ENCODE assay signal across 19 cellular contexts in the genomic region with DNA sequence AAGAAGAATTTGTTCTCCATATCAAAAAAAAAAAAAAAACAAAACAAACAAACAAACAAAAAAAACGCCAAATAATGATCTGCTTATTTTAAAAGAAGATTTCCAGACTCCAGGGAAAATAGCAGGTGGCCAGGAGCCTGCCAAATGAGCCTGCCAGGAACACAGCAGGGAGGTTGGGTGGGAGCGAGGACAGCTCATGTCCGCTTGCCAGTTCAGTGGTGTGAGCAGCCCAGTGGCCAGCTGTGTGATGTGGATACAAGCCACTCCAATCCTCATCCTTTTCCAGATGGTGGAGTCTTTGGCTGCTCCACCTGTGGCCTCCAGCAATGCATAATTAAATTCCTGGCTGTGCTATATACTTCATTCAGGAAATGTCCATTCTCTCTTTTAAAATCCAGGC.
DNase-seq lines count a peak whose midpoint lies in the region; FAIRE-seq and TF ChIP-seq lines count a peak whose summit lies in the region.
"Had no signal": no experiment of that assay in that cellular context is flagged by ENCODE, and none has a peak within 500 bp of the region (broad histone marks: within the 10 kb centered on the region; RNA-seq: fewer than 3 reads in every experiment).

No MANE protein-coding gene starts in this region.

- H3K9me3 ChIP-seq in small intestine (ENCODE audit: control insufficient read depth, low read depth) = no peaks in the 10 kb centered on the region
- H3K9me3 ChIP-seq: A549, esophagus muscularis mucosa, gastroesophageal sphincter, MG63 had no signal

- no peaks in the 10 kb centered on the region for H3K36me3 ChIP-seq in small intestine (ENCODE audit: control insufficient read depth in 2 of 2, insufficient read depth in 2 of 2, low read length in 2 of 2)
- H3K36me3 ChIP-seq: esophagus muscularis mucosa, gastroesophageal sphincter, MG63 had no signal

- intact Hi-C loops in posterior cingulate gyrus (cut with DNase I) = no loop called here

- TF ChIP-seq CTCF in astrocyte of the spinal cord (IDR thresholded peaks at IDR 0.05; ENCODE audit: low read depth, low read length) = no peak

- no peak overlapping the region for H3K27ac ChIP-seq in small intestine (ENCODE audit: low read depth in 1 of 2, low read length in 1 of 2)
- H3K27ac ChIP-seq: A549, C4-2B, esophagus muscularis mucosa, gastroesophageal sphincter, RWPE1 had no signal

- in situ Hi-C loops in astrocyte of the spinal cord (cut with HindIII; ENCODE audit: low sequenced_read_pairs) = no loop called here

- H3K4me1 ChIP-seq in small intestine (ENCODE audit: control insufficient read depth in 2 of 2, insufficient read depth in 1 of 2, low read depth in 1 of 2, low read length in 1 of 2) = no peaks in the 10 kb centered on the region
- H3K4me1 ChIP-seq: A549, gastroesophageal sphincter had no signal

- 62 to 74% (median 73%) methylated on average over 3 of the region's 3 CpGs for WGBS in small intestine, 3 donors

- FAIRE-seq in GM12892 (lab: Jason Lieb, UNC) = no peak
- FAIRE-seq in small intestine (lab: Jason Lieb, UNC) = no peak
- FAIRE-seq: A549, astrocyte had no signal

- no peaks in the 10 kb centered on the region for H3K27me3 ChIP-seq in small intestine (ENCODE audit: control insufficient read depth in 2 of 2, insufficient read depth in 2 of 2, low read length in 2 of 2)
- H3K27me3 ChIP-seq: esophagus muscularis mucosa, gastroesophageal sphincter, MG63 had no signal

- no peak overlapping the region for H3K4me3 ChIP-seq in astrocyte of the spinal cord (ENCODE audit: low read depth, low read length)
- no peak overlapping the region for H3K4me3 ChIP-seq in small intestine (ENCODE audit: low read depth in 1 of 2, low read length in 2 of 2)
- H3K4me3 ChIP-seq: A549, esophagus muscularis mucosa, gastroesophageal sphincter, MG63 had no signal

- no peak for TF ChIP-seq POLR2A in GM12892 (IDR thresholded peaks at IDR 0.05; ENCODE audit: low read depth, low read length)

- DNase-seq in NCI-H2171 treated with DMSO at 0.1 percent for 48 hours (lab: John Stamatoyannopoulos, UW) (peak; percentile 1), NCI-H2171 (lab: John Stamatoyannopoulos, UW) (no peak), NCI-H345 treated with DMSO at 0.1 percent for 48 hours (lab: John Stamatoyannopoulos, UW; ENCODE audit: unreplicated experiment) (peak; percentile 17), astrocyte of the spinal cord (ENCODE audit: low read depth, low spot score) (peak; percentile 68), posterior cingulate gyrus (peak; percentile 18 to 90 (median 50)), GM19240 (ENCODE audit: insufficient read length, low spot score) (no peak), GM12892 (ENCODE audit: insufficient read length) (no peak), small intestine (no peak)
- DNase-seq: activated CD4-positive, alpha-beta T cell treated with anti-CD3 and anti-CD28 coated beads for 1 hour; effector memory CD4-positive, alpha-beta T cell; HFFc6; MG63; natural killer cell had no signal

Comparison
In these comparisons a context has a peak if more than half of its experiments do, and no peak if none do; other contexts are left out.
1. DNase-seq: peak in NCI-H2171 treated with DMSO at 0.1 percent for 48 hours (single experiment), NCI-H345 treated with DMSO at 0.1 percent for 48 hours (single experiment), astrocyte of the spinal cord (single experiment) and posterior cingulate gyrus (10 of 10); none in NCI-H2171 (single experiment), GM19240 (single experiment), GM12892 (single experiment) and small intestine (single experiment).